Comparison of ENCODE assay signal across 18 cellular contexts in the genomic region with DNA sequence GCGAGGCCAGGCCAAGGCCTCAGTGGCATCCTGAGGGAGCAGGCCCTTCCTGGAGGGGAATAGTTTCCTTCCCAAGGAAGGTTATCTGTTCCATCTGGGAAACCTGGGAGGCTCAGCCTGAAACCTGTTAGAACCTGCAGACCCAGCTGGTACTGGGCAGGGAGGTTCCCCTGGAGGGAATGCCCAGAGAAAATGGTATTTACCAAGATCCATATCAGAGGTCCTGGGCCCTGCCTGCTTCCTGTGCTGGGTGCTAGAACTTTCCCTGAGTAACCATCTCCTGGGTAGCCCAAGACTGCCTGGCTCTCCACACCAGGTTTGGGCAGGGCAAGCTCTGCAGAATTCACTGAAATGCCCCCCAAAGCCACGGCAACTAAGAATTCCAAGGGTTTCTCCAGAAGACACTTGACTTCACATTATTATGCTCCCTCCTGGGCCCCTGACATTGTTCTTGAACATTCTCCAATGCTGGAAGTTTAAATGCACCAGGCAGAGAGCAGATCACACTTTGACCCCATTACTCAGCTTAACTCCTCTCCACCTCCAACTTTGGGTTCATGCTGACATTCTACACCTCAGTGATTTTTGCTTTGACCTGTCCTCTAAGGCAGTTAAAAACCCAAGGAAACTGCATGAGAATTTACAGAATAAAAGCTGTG. TPM values are rescaled to one million over a fixed set of nuclear protein-coding genes. Genes with fewer than 3 reads are reported as not detected.
DNase-seq lines count a peak whose midpoint lies in the region; TF ChIP-seq lines count a peak whose summit lies in the region.
"Had no signal": no experiment of that assay in that cellular context is flagged by ENCODE, and none has a peak within 500 bp of the region (broad histone marks: within the 10 kb centered on the region; RNA-seq: fewer than 3 reads in every experiment).

No MANE protein-coding gene starts in this region.

- H3K79me2 ChIP-seq in GM23248 (ENCODE audit: insufficient read depth): peaks cover 47% of the 10 kb centered on the region

- H3K4me3 Mint-ChIP-seq in brain: peak overlapping the region; percentile 54 to 96 (median 92)
- H3K4me3 Mint-ChIP-seq: IgD-negative memory B cell; stimulated activated naive CD8-positive, alpha-beta T cell treated with anti-CD3 and anti-CD28 coated beads, Interleukin-15, amount 100 ng/mL, for 72 hours had no signal

- H3K27me3 ChIP-seq in GM23248 (replicated peaks; ENCODE audit: insufficient read depth) (no peaks in the 10 kb centered on the region), iPS-20b (ENCODE audit: insufficient read depth, low read length) (peaks cover 49% of the 10 kb centered on the region)

- H3K9me3 Mint-ChIP-seq in brain: peaks cover 0 to 5% (median 0%) of the 10 kb centered on the region in 5 experiments
- H3K9me3 Mint-ChIP-seq: IgD-negative memory B cell; naive thymus-derived CD8-positive, alpha-beta T cell; stimulated activated naive CD8-positive, alpha-beta T cell treated with anti-CD3 and anti-CD28 coated beads, Interleukin-15, amount 100 ng/mL, for 72 hours had no signal

- TF ChIP-seq CTCF in brain (conservative IDR thresholded peaks at IDR 0.05): no peak

- no peaks in the 10 kb centered on the region for H3K36me3 ChIP-seq in GM23248 (ENCODE audit: low read depth)
- no peaks in the 10 kb centered on the region for H3K36me3 ChIP-seq in iPS-20b (ENCODE audit: insufficient read depth, low read depth, low read length)
- H3K36me3 ChIP-seq: cardiac muscle cell, heart right ventricle had no signal

- H3K36me3 Mint-ChIP-seq in brain: no peaks in the 10 kb centered on the region
- H3K36me3 Mint-ChIP-seq: naive thymus-derived CD8-positive, alpha-beta T cell had no signal

- DNase-seq in GM23248 (peak; percentile 17), skeletal muscle cell (ENCODE audit: low read depth) (no peak), NCI-H524 treated with DMSO at 0.1 percent for 48 hours (lab: John Stamatoyannopoulos, UW) (no peak), SHP77 treated with DMSO at 0.1 percent for 48 hours (lab: John Stamatoyannopoulos, UW) (no peak), SHP77 (lab: John Stamatoyannopoulos, UW) (no peak), NCI-H146 (lab: John Stamatoyannopoulos, UW) (no peak)
- DNase-seq: activated naive CD4-positive, alpha-beta T cell; DMS79; heart right ventricle; left ventricle myocardium superior; naive thymus-derived CD8-positive, alpha-beta T cell; NCI-H1092; stimulated activated naive CD8-positive, alpha-beta T cell treated with anti-CD3 and anti-CD28 coated beads, Interleukin-15, amount 100 ng/mL, for 72 hours had no signal

- WGBS in GM23248 (ENCODE audit: low coverage in 1 of 2, low lambda C conversion rate in 2 of 2, missing lambda C conversion rate in 2 of 2), 2 experiments: 83 to 97% methylated on average over 2 of the region's 2 CpGs

- peaks cover 60% of the 10 kb centered on the region for H3K4me1 Mint-ChIP-seq in brain

- H3K4me2 ChIP-seq in GM23248 (ENCODE audit: unreplicated experiment): peak overlapping the region; percentile 96

- H3K27ac Mint-ChIP-seq in brain: peak overlapping the region; percentile 71 to 95 (median 93)
- H3K27ac Mint-ChIP-seq: IgD-negative memory B cell; naive thymus-derived CD8-positive, alpha-beta T cell; stimulated activated naive CD8-positive, alpha-beta T cell treated with anti-CD3 and anti-CD28 coated beads, Interleukin-15, amount 100 ng/mL, for 72 hours had no signal

- H3K4me3 ChIP-seq in GM23248: peak overlapping the region; percentile 94
- peak overlapping the region; percentile 6; the same call in 1 of the 2 replicates for H3K4me3 ChIP-seq in iPS-20b (ENCODE audit: low read length)
- H3K4me3 ChIP-seq in skeletal muscle cell (ENCODE audit: low read depth, low read length): peak overlapping the region; percentile 68
- H3K4me3 ChIP-seq: cardiac muscle cell had no signal

- in situ Hi-C loops in GM23248 (cut with MboI): no loop called here

- peak overlapping the region; percentile 82 for H3K9ac ChIP-seq in GM23248
- no peak overlapping the region for H3K9ac ChIP-seq in iPS-20b (ENCODE audit: low read depth, low read length)

- peaks cover 17% of the 10 kb centered on the region for H3K27me3 Mint-ChIP-seq in brain

- H3K27ac ChIP-seq in GM23248 (peak overlapping the region; percentile 6; the same call in 1 of the 2 replicates), iPS-20b (ENCODE audit: low read length) (no peak overlapping the region)
- H3K27ac ChIP-seq: cardiac muscle cell, heart right ventricle had no signal

- peaks cover 34% of the 10 kb centered on the region for H3K4me1 ChIP-seq in GM23248 (ENCODE audit: insufficient read depth)
- H3K4me1 ChIP-seq in iPS-20b (ENCODE audit: insufficient read depth, low read length): peaks cover 13% of the 10 kb centered on the region; the same call in 1 of the 2 replicates

- H2AFZ ChIP-seq in GM23248: peak overlapping the region; percentile 95

- H4K20me1 ChIP-seq in GM23248 (ENCODE audit: insufficient read depth): no peaks in the 10 kb centered on the region

- H3F3A ChIP-seq in GM23248 (ENCODE audit: insufficient read depth): peaks cover 36% of the 10 kb centered on the region

- no peaks in the 10 kb centered on the region for H3K9me2 ChIP-seq in GM23248 (ENCODE audit: insufficient read depth)

- H3K9me3 ChIP-seq in GM23248 (ENCODE audit: low read depth) (no peaks in the 10 kb centered on the region), iPS-20b (ENCODE audit: insufficient read depth, low read depth, low read length) (no peaks in the 10 kb centered on the region)
- H3K9me3 ChIP-seq: heart right ventricle had no signal

RNA-seq across cellular contexts. Expression of a gene that starts 2.0 kb away (rescaled TPM):
- 41.1 and 41.8 TPM in 2 replicates for total RNA-seq in GM23248 (2014; rRNA removed; shearing (Covaris generic))
- polyA plus RNA-seq in GM23248 (2016; fragmentation: Nextera tagmentation; extraction: Ambion mirVana) (40.9 and 42.1 TPM in 2 replicates), brain (ENCODE audit: insufficient read depth, low read depth, low replicate concordance) (0.68 TPM)
- total RNA-seq: activated CD8-positive, alpha-beta memory T cell treated with anti-CD3 and anti-CD28 coated beads for 36 hours; naive thymus-derived CD8-positive, alpha-beta T cell had no signal
- polyA plus RNA-seq: cardiac muscle cell; IgD-negative memory B cell; naive thymus-derived CD8-positive, alpha-beta T cell had no signal

Comparison
In these comparisons a context has a peak if more than half of its experiments do, and no peak if none do; other contexts are left out.
1. H3K4me3 ChIP-seq: peak in every context shown above with its lines; median percentile 94 in GM23248; 68 in skeletal muscle cell; 6 in iPS-20b.
2. RNA of a gene that starts 2.0 kb away (polyA plus RNA-seq): 40.9 to 42.1 TPM in GM23248; 0.68 TPM in brain (single experiment); every median in the first group is over 10 times any median in the second.